20 cellular contexts compared by ENCODE assay signal in the genomic region with DNA sequence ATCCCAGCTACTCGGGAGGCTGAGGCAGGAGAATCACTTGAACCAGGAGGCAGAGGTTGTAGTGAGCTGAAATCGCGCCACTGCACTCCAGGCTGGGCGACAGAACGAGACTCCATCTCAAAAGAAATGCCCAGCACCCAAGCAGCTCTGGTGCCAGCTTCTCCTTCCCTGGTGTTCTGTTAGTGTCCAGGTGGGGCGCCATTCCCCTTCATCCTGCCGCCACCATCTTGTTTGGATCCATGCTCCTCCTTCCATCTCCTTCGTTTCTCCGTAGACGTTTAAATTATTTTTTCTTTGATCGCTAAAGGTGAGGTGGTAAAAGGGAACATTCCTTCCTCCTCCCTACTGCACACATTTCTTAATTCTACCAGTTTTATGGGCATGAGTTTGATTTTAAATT. TPM values are rescaled to one million over a fixed set of nuclear protein-coding genes. Genes with fewer than 3 reads are reported as not detected.
DNase-seq lines count a peak whose midpoint lies in the region; ATAC-seq and TF ChIP-seq lines count a peak whose summit lies in the region.
"Had no signal": no experiment of that assay in that cellular context is flagged by ENCODE, and none has a peak within 500 bp of the region (broad histone marks: within the 10 kb centered on the region; RNA-seq: fewer than 3 reads in every experiment).

No MANE protein-coding gene starts in this region.

- no peaks in the 10 kb centered on the region for H3K4me1 Mint-ChIP-seq in endodermal cell
- H3K4me1 Mint-ChIP-seq in activated CD4-positive, alpha-beta memory T cell treated with anti-CD3 and anti-CD28 coated beads for 36 hours (ENCODE audit: low read depth), result no peaks in the 10 kb centered on the region
- H3K4me1 Mint-ChIP-seq: activated CD4-positive, alpha-beta T cell treated with anti-CD3 and anti-CD28 coated beads, Interleukin-2, amount 10 ng/mL, durations not matched to agents 7 days and 5 days; nephron had no signal

- intact Hi-C loops in activated CD4-positive, alpha-beta memory T cell treated with anti-CD3 and anti-CD28 coated beads for 36 hours (cut with micrococcal nuclease), result no loop called here

- H3K27me3 Mint-ChIP-seq in endodermal cell (ENCODE audit: insufficient read depth), result no peaks in the 10 kb centered on the region
- peaks cover 5% of the 10 kb centered on the region for H3K27me3 Mint-ChIP-seq in activated CD4-positive, alpha-beta memory T cell treated with anti-CD3 and anti-CD28 coated beads for 36 hours

- no peak overlapping the region for H3K4me3 Mint-ChIP-seq in endodermal cell
- H3K4me3 Mint-ChIP-seq in activated CD4-positive, alpha-beta memory T cell treated with anti-CD3 and anti-CD28 coated beads for 36 hours, result no peak overlapping the region
- H3K4me3 Mint-ChIP-seq: activated CD4-positive, alpha-beta T cell treated with anti-CD3 and anti-CD28 coated beads, Interleukin-2, amount 10 ng/mL, durations not matched to agents 7 days and 5 days; CD8-positive, alpha-beta T cell; nephron had no signal

- H3F3A ChIP-seq in Loucy (ENCODE audit: low read depth), result no peaks in the 10 kb centered on the region

- H3K27ac Mint-ChIP-seq in endodermal cell, result no peak overlapping the region
- H3K27ac Mint-ChIP-seq in activated CD4-positive, alpha-beta memory T cell treated with anti-CD3 and anti-CD28 coated beads for 36 hours, result no peak overlapping the region
- H3K27ac Mint-ChIP-seq: activated CD4-positive, alpha-beta T cell treated with anti-CD3 and anti-CD28 coated beads, Interleukin-2, amount 10 ng/mL, durations not matched to agents 7 days and 5 days; CD8-positive, alpha-beta T cell; nephron had no signal

- H3K27me3 ChIP-seq in Loucy (ENCODE audit: insufficient read depth, low read length, poor library complexity, severe bottlenecking) (no peaks in the 10 kb centered on the region), endodermal cell (ENCODE audit: control insufficient read depth, insufficient read depth, low read length, poor library complexity, severe bottlenecking) (no peaks in the 10 kb centered on the region)
- H3K27me3 ChIP-seq: tibial nerve had no signal

- H3K9me2 ChIP-seq in Loucy (replicated peaks; ENCODE audit: low read depth, low read length), result no peaks in the 10 kb centered on the region

- H3K4me1 ChIP-seq in Loucy (ENCODE audit: insufficient read depth, low read length, poor library complexity, severe bottlenecking) (peaks cover 27% of the 10 kb centered on the region), endodermal cell (ENCODE audit: control insufficient read depth, insufficient read depth, low read length) (no peaks in the 10 kb centered on the region)
- H3K4me1 ChIP-seq: tibial nerve had no signal

- DNase-seq in endodermal cell (peak; percentile 78), retinal pigment epithelial cell (ENCODE audit: low read depth) (no peak), AG08395 (ENCODE audit: low spot score) (no peak)
- DNase-seq in activated CD4-positive, alpha-beta memory T cell treated with anti-CD3 and anti-CD28 coated beads for 36 hours, result no peak
- DNase-seq: activated CD4-positive, alpha-beta T cell treated with anti-CD3 and anti-CD28 coated beads, Interleukin-2, amount 10 ng/mL, durations not matched to agents 7 days and 5 days; activated T-cell treated with anti-CD3 and anti-CD28 coated beads, Interleukin-2, amount 50 U/mL, for 48 hours; amniotic stem cell; CD8-positive, alpha-beta T cell; NCI-H1436; NCI-H526; right cardiac atrium; SHP77; stimulated activated CD4-positive, alpha-beta T cell treated with anti-CD3 and anti-CD28 coated beads, Interleukin-4, amount 100 ng/mL, for 24 hours; T-helper 9 cell had no signal

- no peaks in the 10 kb centered on the region for H3K9me3 ChIP-seq in Loucy (ENCODE audit: insufficient read depth, low read depth, low read length)
- H3K9me3 ChIP-seq in endodermal cell (ENCODE audit: control insufficient read depth, low read length), result no peaks in the 10 kb centered on the region
- H3K9me3 ChIP-seq: tibial nerve had no signal

- TF ChIP-seq CTCF in GM12872 (IDR thresholded peaks at IDR 0.05; ENCODE audit: insufficient read depth, low read depth, low read length), result peak; percentile 53
- TF ChIP-seq CTCF in Loucy (conservative IDR thresholded peaks at IDR 0.05; ENCODE audit: low read length), result peak; percentile 51
- peak; percentile 69 for TF ChIP-seq CTCF in endodermal cell (conservative IDR thresholded peaks at IDR 0.05)
- TF ChIP-seq CTCF in retinal pigment epithelial cell (conservative IDR thresholded peaks at IDR 0.05; ENCODE audit: low read depth, low read length), result peak; percentile 33

- H3K79me2 ChIP-seq in Loucy (ENCODE audit: insufficient read depth, low read length), result peaks cover 56% of the 10 kb centered on the region; the same call in 1 of the 2 replicates

- H3K4me3 ChIP-seq in Loucy (ENCODE audit: low read length, poor library complexity, severe bottlenecking) (peak overlapping the region; percentile 71), endodermal cell (ENCODE audit: low read length) (no peak overlapping the region), retinal pigment epithelial cell (ENCODE audit: low read length) (no peak overlapping the region)
- H3K4me3 ChIP-seq: lung, tibial nerve had no signal

- peak overlapping the region; percentile 77 for H3K4me2 ChIP-seq in Loucy (ENCODE audit: low read depth, low read length, poor library complexity, severe bottlenecking)

- ATAC-seq in GM21529 (IDR thresholded peaks at IDR 0.05; ENCODE audit: unreplicated experiment), result no peak
- ATAC-seq: CD8-positive, alpha-beta T cell; right cardiac atrium had no signal

- 97 to 98% methylated on average over 5 to 8 of the region's 11 CpGs for WGBS in endodermal cell (ENCODE audit: insufficient coverage in 1 of 2, insufficient read length in 1 of 2), 2 experiments

- H3K36me3 ChIP-seq in Loucy (ENCODE audit: insufficient read depth, low read length) (no peaks in the 10 kb centered on the region), endodermal cell (ENCODE audit: control insufficient read depth, insufficient read depth, low read length) (peaks cover 27% of the 10 kb centered on the region)

- POLR2A ChIA-PET in activated CD4-positive, alpha-beta memory T cell treated with anti-CD3 and anti-CD28 coated beads for 36 hours (lab: Charles Lee), result no interaction called here

- H3K9ac ChIP-seq in Loucy (ENCODE audit: low read depth, low read length, poor library complexity, severe bottlenecking) (peak overlapping the region; percentile 73), endodermal cell (ENCODE audit: extremely low read depth, low read length, poor library complexity, severe bottlenecking) (no peak overlapping the region)

- peaks cover 47% of the 10 kb centered on the region for H3K36me3 Mint-ChIP-seq in endodermal cell (ENCODE audit: low read depth)
- H3K36me3 Mint-ChIP-seq in activated CD4-positive, alpha-beta memory T cell treated with anti-CD3 and anti-CD28 coated beads for 36 hours, result no peaks in the 10 kb centered on the region

- H4K20me1 ChIP-seq in Loucy (ENCODE audit: insufficient read depth, low read length, poor library complexity, severe bottlenecking), result no peaks in the 10 kb centered on the region

- no peaks in the 10 kb centered on the region for H3K9me3 Mint-ChIP-seq in endodermal cell
- H3K9me3 Mint-ChIP-seq in activated CD4-positive, alpha-beta memory T cell treated with anti-CD3 and anti-CD28 coated beads for 36 hours, result no peaks in the 10 kb centered on the region
- H3K9me3 Mint-ChIP-seq: activated CD4-positive, alpha-beta T cell treated with anti-CD3 and anti-CD28 coated beads, Interleukin-2, amount 10 ng/mL, durations not matched to agents 7 days and 5 days; CD8-positive, alpha-beta T cell; nephron had no signal

- no peak overlapping the region for H2AFZ ChIP-seq in Loucy (ENCODE audit: low read length)

- H3K27ac ChIP-seq in endodermal cell (ENCODE audit: low read depth, low read length), result no peak overlapping the region
- H3K27ac ChIP-seq: tibial nerve had no signal

- CTCF ChIA-PET in activated CD4-positive, alpha-beta memory T cell treated with anti-CD3 and anti-CD28 coated beads for 36 hours (lab: Charles Lee), result interaction anchor here (1.6 kb wide), 1 partner anchor 14 kb away, joined by 4 read pairs; no protein-coding TSS in a partner anchor

RNA-seq across cellular contexts. Expression of gene PROSER2, which starts 30.3 kb away (rescaled TPM):
- 10 to 100 TPM; 13.2 to 18.9 TPM for total RNA-seq in endodermal cell
- polyA plus RNA-seq in endodermal cell (2013, experiment 1 of 2), result 5.6 TPM
- polyA plus RNA-seq in endodermal cell (2013, experiment 2 of 2), result 5.0 TPM
- total RNA-seq in activated CD4-positive, alpha-beta memory T cell treated with anti-CD3 and anti-CD28 coated beads for 36 hours, result under 1 TPM; 0.24 to 0.31 TPM

Comparison
In these comparisons a context has a peak if more than half of its experiments do, and no peak if none do; other contexts are left out.
1. RNA of gene PROSER2, which starts 30.3 kb away (total RNA-seq): 13.2 to 18.9 TPM in endodermal cell; 0.24 to 0.31 TPM in activated CD4-positive, alpha-beta memory T cell treated with anti-CD3 and anti-CD28 coated beads for 36 hours; every median in the first group is over 10 times any median in the second.
2. Peak in every context shown above with its lines, with median percentiles within 50 percentile points of each other: CTCF ChIP-seq.